Comparison of ENCODE assay signal across 1 cellular context in genomic region chr13:110929104-110929777, GRCh38.
TF ChIP-seq lines count a peak whose summit lies in the region.

No MANE protein-coding gene starts in this region.

TF ChIP-seq in GM12878, 131 proteins besides CTCF, POLR2A, EP300 and RAD21 (continued from another document):
- TF ChIP-seq ZBTB40 (IDR thresholded peaks at IDR 0.05; ENCODE audit: borderline replicate concordance): peak; percentile 81
- no peak for TF ChIP-seq FOXM1 (IDR thresholded peaks at IDR 0.05; ENCODE audit: low read depth, low read length)
- TF ChIP-seq TARDBP (IDR thresholded peaks at IDR 0.05; ENCODE audit: borderline replicate concordance): no peak
- TF ChIP-seq NR2F1 (conservative IDR thresholded peaks at IDR 0.05): no peak
- TF ChIP-seq NKRF (conservative IDR thresholded peaks at IDR 0.05): no peak
- no peak for TF ChIP-seq ZNF207 (IDR thresholded peaks at IDR 0.05; ENCODE audit: borderline replicate concordance)
- no peak for TF ChIP-seq CREB1 (IDR thresholded peaks at IDR 0.05; ENCODE audit: low read depth)
- peak; percentile 85 for TF ChIP-seq GABPA (IDR thresholded peaks at IDR 0.05; ENCODE audit: low read depth)
- no peak for TF ChIP-seq TBL1XR1 (IDR thresholded peaks at IDR 0.05; ENCODE audit: low read depth, low read length)
- TF ChIP-seq TCF12 (IDR thresholded peaks at IDR 0.05; ENCODE audit: low read depth, low read length): peak; percentile 67; the same call in 1 of the 2 replicates
- no peak for TF ChIP-seq ATF2 (IDR thresholded peaks at IDR 0.05; ENCODE audit: low read length)
